Comparison of ENCODE assay signal across 13 cellular contexts in genomic region chr4:25552580-25553271, GRCh38.
DNase-seq lines count a peak whose midpoint lies in the region; ATAC-seq and TF ChIP-seq lines count a peak whose summit lies in the region.
"Had no signal": no experiment of that assay in that cellular context is flagged by ENCODE, and none has a peak within 500 bp of the region (broad histone marks: within the 10 kb centered on the region; RNA-seq: fewer than 3 reads in every experiment).

No MANE protein-coding gene starts in this region.

- ATAC-seq in GM18867 (IDR thresholded peaks at IDR 0.05; ENCODE audit: unreplicated experiment) = no peak
- ATAC-seq in HG02571 (IDR thresholded peaks at IDR 0.05; ENCODE audit: unreplicated experiment) = no peak
- ATAC-seq: HCT116 had no signal

- in situ Hi-C loops in Caki2 (cut with HindIII; ENCODE audit: low pct_unique_long_range_greater_than_20kb, low sequenced_read_pairs) = no loop called here
- in situ Hi-C loops in SK-MEL-5 (cut with HindIII; ENCODE audit: low pct_unique_long_range_greater_than_20kb, low sequenced_read_pairs) = no loop called here

- no peak for TF ChIP-seq CTCF in RWPE1 (conservative IDR thresholded peaks at IDR 0.05; ENCODE audit: low read depth)

- no peak overlapping the region for H3K27ac ChIP-seq in RWPE1
- H3K27ac ChIP-seq: ascending aorta had no signal

- CTCF ChIA-PET in RWPE1 (lab: Yijun Ruan, JAX) = interaction anchor here (0.5 to 1.2 kb wide), 2 partner anchors 60 to 198 kb away, joined by 3 to 5 read pairs; no protein-coding TSS in a partner anchor

- POLR2A ChIA-PET in RWPE1 (lab: Yijun Ruan, JAX; ENCODE audit: low non-redundant PET) = no interaction called here

- DNase-seq in Caki2 (ENCODE audit: low read depth) = peak; percentile 83
- DNase-seq in SK-MEL-5 (ENCODE audit: low read depth, low spot score) = peak; percentile 55
- peak; percentile 18 to 19 for DNase-seq in hippocampal formation (lab: John Stamatoyannopoulos, UW)
- DNase-seq in putamen (ENCODE audit: low spot score) = peak; percentile 32
- no peak for DNase-seq in NCI-H1092 (lab: John Stamatoyannopoulos, UW)
- DNase-seq in RWPE1 (ENCODE audit: low spot score) = no peak
- DNase-seq: CD4-positive, alpha-beta T cell; NK-92 treated with Interleukin-12 subunit alpha and Interleukin-12 subunit beta, amount 100 ng/mL, for 24 hours; T-helper 2 cell had no signal

Comparison
In these comparisons a context has a peak if more than half of its experiments do, and no peak if none do; other contexts are left out.
1. DNase-seq: peak in Caki2 (single experiment), SK-MEL-5 (single experiment), hippocampal formation (2 of 2) and putamen (single experiment); none in NCI-H1092 (single experiment) and RWPE1 (single experiment).